18 cellular contexts compared by ENCODE assay signal in the genomic region with DNA sequence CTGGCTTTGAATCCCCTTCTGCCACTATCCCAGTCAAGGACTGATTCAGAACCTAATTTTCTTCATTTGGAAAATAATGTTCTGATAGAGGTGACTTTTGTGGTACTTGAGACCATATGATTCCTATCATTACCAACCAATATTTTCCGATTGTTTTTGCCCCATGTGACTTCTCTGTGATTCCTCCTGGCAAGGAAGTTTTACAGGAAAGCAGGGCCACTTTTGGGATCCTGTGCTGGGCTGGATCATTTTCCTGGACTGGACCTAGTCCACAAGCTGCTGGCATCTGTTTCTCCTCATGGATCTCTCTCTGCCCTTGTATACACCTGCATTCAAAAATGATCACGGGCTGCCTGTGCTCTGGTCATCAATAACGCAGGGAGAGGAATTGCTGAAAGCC.
"Had no signal": no experiment of that assay in that cellular context is flagged by ENCODE, and none has a peak within 500 bp of the region (broad histone marks: within the 10 kb centered on the region; RNA-seq: fewer than 3 reads in every experiment).

No MANE protein-coding gene starts in this region.

- DNase-seq: activated CD4-positive, alpha-beta T cell treated with anti-CD3 and anti-CD28 coated beads, Interleukin-2, amount 50 U/mL, for 1 hour; activated CD8-positive, alpha-beta memory T cell treated with anti-CD3 and anti-CD28 coated beads for 24 hours; activated naive CD4-positive, alpha-beta T cell treated with Interleukin-2 at 50 U/mL for 16 hours; adrenal gland; islet precursor cell; midbrain; occipital lobe; stimulated activated CD4-positive, alpha-beta T cell treated with anti-CD3 and anti-CD28 coated beads, Interleukin-4, amount 100 ng/mL, for 4 hours; stimulated activated CD8-positive, alpha-beta memory T cell treated with anti-CD3 and anti-CD28 coated beads, Interleukin-4, amount 100 ng/mL, for 48 hours; stimulated activated naive CD8-positive, alpha-beta T cell treated with anti-CD3 and anti-CD28 coated beads, Interleukin-15, amount 100 ng/mL, for 72 hours; T-helper 2 cell; testis; upper lobe of right lung had no signal

- H3K4me3 ChIP-seq: adrenal gland, esophagus muscularis mucosa, lung, right atrium auricular region, skin epidermis, testis, upper lobe of right lung had no signal

- H3K27ac ChIP-seq: adrenal gland, esophagus muscularis mucosa, right atrium auricular region, skin epidermis, testis, upper lobe of right lung had no signal

- H3K27me3 ChIP-seq: adrenal gland, esophagus muscularis mucosa, right atrium auricular region, testis, upper lobe of right lung had no signal

- H3K9me3 ChIP-seq: adrenal gland, esophagus muscularis mucosa, right atrium auricular region, testis, upper lobe of right lung had no signal

- H3K9me3 Mint-ChIP-seq: stimulated activated naive CD8-positive, alpha-beta T cell treated with anti-CD3 and anti-CD28 coated beads, Interleukin-15, amount 100 ng/mL, for 72 hours had no signal

- H3K27me3 Mint-ChIP-seq: progenitor cell of endocrine pancreas; stimulated activated naive CD8-positive, alpha-beta T cell treated with anti-CD3 and anti-CD28 coated beads, Interleukin-15, amount 100 ng/mL, for 72 hours had no signal

- ATAC-seq: stimulated activated naive CD8-positive, alpha-beta T cell treated with anti-CD3 and anti-CD28 coated beads, Interleukin-15, amount 100 ng/mL, for 72 hours; upper lobe of right lung had no signal
